ENCODE assay signal across 16 cellular contexts in the genomic region with DNA sequence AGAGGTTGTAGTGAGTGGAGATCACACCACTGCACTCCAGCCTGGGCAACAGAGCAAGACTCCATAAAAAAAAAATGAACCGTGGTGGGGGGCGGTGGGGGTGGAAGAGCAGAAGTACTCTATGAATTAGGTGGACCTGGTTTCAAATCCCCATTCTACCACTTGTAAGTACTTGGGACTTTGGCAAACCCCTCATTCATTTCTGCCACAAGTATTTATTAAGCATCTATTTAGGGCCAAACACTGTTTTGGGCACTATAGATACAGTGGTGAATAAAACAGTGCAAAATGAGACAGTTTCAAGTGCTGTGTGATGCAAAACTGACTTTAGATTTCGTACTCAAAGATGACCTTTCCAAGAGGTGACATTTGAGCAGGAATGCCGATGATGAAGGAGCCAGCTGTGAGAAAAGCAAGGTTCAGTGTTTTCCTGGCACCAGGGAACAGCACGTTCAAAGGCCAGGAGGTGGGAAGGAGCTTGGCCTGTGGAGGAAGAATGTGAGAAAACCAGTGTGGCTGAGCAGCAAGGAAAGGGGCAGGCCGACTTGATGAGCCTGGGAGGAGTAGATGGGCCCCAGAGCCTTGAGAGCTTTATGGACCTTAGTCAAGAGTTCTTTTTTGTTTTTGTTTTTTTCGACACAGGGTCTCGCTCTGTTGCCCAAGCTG. TPM values are rescaled to one million over a fixed set of nuclear protein-coding genes. Genes with fewer than 3 reads are reported as not detected.
A peak's percentile ranks its signal among the peaks of the same experiment; 100 is the strongest.
DNase-seq lines count a peak whose midpoint lies in the region; ATAC-seq, FAIRE-seq and TF ChIP-seq lines count a peak whose summit lies in the region.
"Had no signal": no experiment of that assay in that cellular context is flagged by ENCODE, and none has a peak within 500 bp of the region (broad histone marks: within the 10 kb centered on the region; RNA-seq: fewer than 3 reads in every experiment).

No MANE protein-coding gene starts in this region.

- peaks cover 0 to 6% (median 0%) of the 10 kb centered on the region in 3 donors for H3K36me3 Mint-ChIP-seq in CD8-positive, alpha-beta memory T cell
- H3K36me3 Mint-ChIP-seq in activated CD8-positive, alpha-beta memory T cell treated with anti-CD3 and anti-CD28 coated beads, Interleukin-2, amount 10 ng/mL, durations not matched to agents 7 days and 5 days = peaks cover under 1% of the 10 kb centered on the region

- FAIRE-seq in GM12891 (lab: Jason Lieb, UNC) (peak; percentile 66), GM12878 (lab: Jason Lieb, UNC) (peak; percentile 41)
- FAIRE-seq: kidney, RCC 7860 had no signal

- H3K4me1 ChIP-seq in CD8-positive, alpha-beta memory T cell (ENCODE audit: insufficient read depth, low read length) = peaks cover 23% of the 10 kb centered on the region
- H3K4me1 ChIP-seq in GM12878 (ENCODE audit: control insufficient read depth, insufficient read depth, low read length) (peaks cover 25% of the 10 kb centered on the region), neuronal stem cell (ENCODE audit: control insufficient read depth in 2 of 2, insufficient read depth in 1 of 2, low read depth in 1 of 2, low read length in 2 of 2) (peaks cover 7 to 11% of the 10 kb centered on the region in 2 donors)

- H2BK12ac ChIP-seq in neuronal stem cell (ENCODE audit: low read length) = no peak overlapping the region

- no peak for ATAC-seq in GM12878
- no peak for ATAC-seq in activated CD8-positive, alpha-beta memory T cell treated with anti-CD3 and anti-CD28 coated beads, Interleukin-2, amount 10 ng/mL, durations not matched to agents 7 days and 5 days

- H2BK5ac ChIP-seq in neuronal stem cell (ENCODE audit: low read length) = no peak overlapping the region

- no peak overlapping the region for H3K4me3 ChIP-seq in CD8-positive, alpha-beta memory T cell (ENCODE audit: low read length)
- no peak overlapping the region for H3K4me3 ChIP-seq in GM12878
- H3K4me3 ChIP-seq in neuronal stem cell (ENCODE audit: low read length in 2 of 2) = no peak overlapping the region

- H3K4me2 ChIP-seq in GM12878 (ENCODE audit: control insufficient read depth, insufficient read depth) = peak overlapping the region; percentile 51
- H3K4me2 ChIP-seq in neuronal stem cell (ENCODE audit: insufficient read depth, low read length, poor library complexity, severe bottlenecking) = no peak overlapping the region

- H2BK15ac ChIP-seq in neuronal stem cell (ENCODE audit: low read length) = no peak overlapping the region

- CTCF ChIA-PET in CD8-positive, alpha-beta memory T cell (lab: Charles Lee) = interaction anchor here (0.8 to 4.8 kb wide), 6 partner anchors 22 to 88 kb away, joined by 3 to 38 read pairs (median 4); a partner anchor contains a TSS
- CTCF ChIA-PET in GM12878 (lab: Yijun Ruan, JAX) = interaction anchor here (0.9 to 3.2 kb wide), 7 partner anchors 15 to 121 kb away, joined by 3 to 15 read pairs (median 4); a partner anchor contains a TSS
- CTCF ChIA-PET in activated CD8-positive, alpha-beta memory T cell treated with anti-CD3 and anti-CD28 coated beads, Interleukin-2, amount 10 ng/mL, durations not matched to agents 7 days and 5 days (lab: Charles Lee) = interaction anchor here (0.8 to 2.7 kb wide), 7 partner anchors 12 to 120 kb away, joined by 3 to 19 read pairs (median 5); a partner anchor contains a TSS

- TF ChIP-seq POLR2A in GM12891 (IDR thresholded peaks at IDR 0.05; ENCODE audit: low read depth, low read length) (no peak), GM12878 (IDR thresholded peaks at IDR 0.05; ENCODE audit: low read depth, low read length) (no peak)

- peak overlapping the region; percentile 28 for H2AK5ac ChIP-seq in neuronal stem cell (ENCODE audit: low read depth, low read length)

- H2AFZ ChIP-seq in GM12878 (ENCODE audit: control insufficient read depth, low read depth, low read length) (peak overlapping the region; percentile 68), neuronal stem cell (ENCODE audit: low read length) (no peak overlapping the region)

- TF ChIP-seq CTCF in GM12878 (IDR thresholded peaks at IDR 0.05 in 2 of 3, conservative IDR thresholded peaks at IDR 0.05 in 1 of 3; ENCODE audit: control insufficient read depth in 2 of 3, extremely low read depth in 1 of 3, insufficient read depth in 1 of 3, low read depth in 3 of 3, low read length in 3 of 3) = no peak

- no peak overlapping the region for H3K23ac ChIP-seq in neuronal stem cell (ENCODE audit: low read depth, low read length, poor library complexity)

- in situ Hi-C loops in GM12878 (cut with MboI) = no loop called here

- H3K18ac ChIP-seq in neuronal stem cell (ENCODE audit: low read length) = no peak overlapping the region

- no peaks in the 10 kb centered on the region for H3K27me3 ChIP-seq in CD8-positive, alpha-beta memory T cell (ENCODE audit: insufficient read depth, low read length, poor library complexity, severe bottlenecking)
- H3K27me3 ChIP-seq in GM12878 (replicated peaks in 1 of 2; ENCODE audit: control insufficient read depth in 2 of 2, insufficient read depth in 2 of 2, low read length in 1 of 2) (no peaks in the 10 kb centered on the region), neuronal stem cell (ENCODE audit: control insufficient read depth in 3 of 3, insufficient read depth in 3 of 3, low read depth in 1 of 3, low read length in 3 of 3) (peaks cover 0 to 2% (median 0%) of the 10 kb centered on the region in 3 experiments)
- H3K27me3 ChIP-seq: sigmoid colon had no signal

- H3K79me1 ChIP-seq in neuronal stem cell (ENCODE audit: low read depth, low read length) = peaks cover 1% of the 10 kb centered on the region

- H4K91ac ChIP-seq in neuronal stem cell (ENCODE audit: low read depth, low read length, poor library complexity) = no peak overlapping the region

- no peaks in the 10 kb centered on the region for H3K27me3 Mint-ChIP-seq in CD8-positive, alpha-beta memory T cell
- H3K27me3 Mint-ChIP-seq in activated CD8-positive, alpha-beta memory T cell treated with anti-CD3 and anti-CD28 coated beads, Interleukin-2, amount 10 ng/mL, durations not matched to agents 7 days and 5 days = no peaks in the 10 kb centered on the region

- intact Hi-C loops in GM12878 (cut with micrococcal nuclease; ENCODE audit: unreplicated experiment) = no loop called here

- no peak for TF ChIP-seq EP300 in GM12878 (IDR thresholded peaks at IDR 0.05; ENCODE audit: borderline replicate concordance in 1 of 2, control insufficient read depth in 1 of 2, low read depth in 2 of 2, low read length in 2 of 2)

- POLR2A ChIA-PET in CD8-positive, alpha-beta memory T cell (lab: Charles Lee) = interaction anchor here (1.1 to 3.9 kb wide), 3 partner anchors 13 to 69 kb away, joined by 5 to 22 read pairs (median 12); a partner anchor contains a TSS
- POLR2A ChIA-PET in GM12878 (lab: Charles Lee) = interaction anchor here (0.7 to 8.1 kb wide), 7 partner anchors 10 to 67 kb away, joined by 3 to 78 read pairs (median 22); a partner anchor contains a TSS

- peak overlapping the region in 6 of 7 donors; percentile 74 to 92 (median 84) for H3K4me3 Mint-ChIP-seq in CD8-positive, alpha-beta memory T cell
- H3K4me3 Mint-ChIP-seq in activated CD8-positive, alpha-beta memory T cell treated with anti-CD3 and anti-CD28 coated beads, Interleukin-2, amount 10 ng/mL, durations not matched to agents 7 days and 5 days = no peak overlapping the region

- no peaks in the 10 kb centered on the region for H3K36me3 ChIP-seq in CD8-positive, alpha-beta memory T cell (ENCODE audit: insufficient read depth, low read length)
- H3K36me3 ChIP-seq in GM12878 (ENCODE audit: control insufficient read depth in 2 of 2, insufficient read depth in 2 of 2, low read length in 1 of 2) (no peaks in the 10 kb centered on the region), neuronal stem cell (replicated peaks in 1 of 2; ENCODE audit: control insufficient read depth in 2 of 2, insufficient read depth in 2 of 2, low read length in 2 of 2) (peaks cover 0 to 3% of the 10 kb centered on the region in 2 donors)
- H3K36me3 ChIP-seq: sigmoid colon, thoracic aorta had no signal

- peaks cover 7 to 29% (median 21%) of the 10 kb centered on the region in 3 donors for H3K4me1 Mint-ChIP-seq in CD8-positive, alpha-beta memory T cell
- peaks cover 22% of the 10 kb centered on the region for H3K4me1 Mint-ChIP-seq in activated CD8-positive, alpha-beta memory T cell treated with anti-CD3 and anti-CD28 coated beads, Interleukin-2, amount 10 ng/mL, durations not matched to agents 7 days and 5 days

- DNase-seq in CD8-positive, alpha-beta memory T cell = no peak
- DNase-seq in GM12891 (ENCODE audit: insufficient read length, low spot score) (no peak), GM12878 (ENCODE audit: low read depth, low spot score) (no peak), neuronal stem cell (ENCODE audit: low spot score) (no peak), NCI-H82 (lab: John Stamatoyannopoulos, UW) (no peak), D341Med (ENCODE audit: low spot score) (no peak)
- no peak for DNase-seq in activated CD8-positive, alpha-beta memory T cell treated with anti-CD3 and anti-CD28 coated beads, Interleukin-2, amount 10 ng/mL, durations not matched to agents 7 days and 5 days
- DNase-seq: DMS79 treated with DMSO at 0.1 percent for 48 hours; IMR-90; kidney; NCI-H748 treated with DMSO at 0.1 percent for 48 hours; sigmoid colon; stimulated activated CD4-positive, alpha-beta T cell treated with anti-CD3 and anti-CD28 coated beads, Interleukin-2, amount 100 ng/mL, for 48 hours had no signal

- no peaks in the 10 kb centered on the region for H3K9me3 Mint-ChIP-seq in CD8-positive, alpha-beta memory T cell
- H3K9me3 Mint-ChIP-seq in activated CD8-positive, alpha-beta memory T cell treated with anti-CD3 and anti-CD28 coated beads, Interleukin-2, amount 10 ng/mL, durations not matched to agents 7 days and 5 days (ENCODE audit: low read depth) = no peaks in the 10 kb centered on the region

- TF ChIP-seq RAD21 in GM12878 (IDR thresholded peaks at IDR 0.05; ENCODE audit: insufficient read depth, low read depth, low read length) = no peak

- BruUV-seq in GM12878 (replicated peaks; lab: Mats Ljungman, UMichigan) = no TSS peak

- H4K20me1 ChIP-seq in GM12878 (ENCODE audit: control insufficient read depth, insufficient read depth) = no peaks in the 10 kb centered on the region

- peak overlapping the region in 5 of 8 donors; percentile 11 to 87 (median 73) for H3K27ac Mint-ChIP-seq in CD8-positive, alpha-beta memory T cell
- H3K27ac Mint-ChIP-seq in activated CD8-positive, alpha-beta memory T cell treated with anti-CD3 and anti-CD28 coated beads, Interleukin-2, amount 10 ng/mL, durations not matched to agents 7 days and 5 days = no peak overlapping the region

- no peak overlapping the region for H2BK120ac ChIP-seq in neuronal stem cell (ENCODE audit: low read depth, low read length)

- H3K4ac ChIP-seq in neuronal stem cell (ENCODE audit: low read length) = no peak overlapping the region

- SMC1A ChIA-PET in GM12878 (lab: Charles Lee; ENCODE audit: uncharacterized antibody, unreplicated experiment) = interaction anchor here (1.1 to 4.1 kb wide), 5 partner anchors 14 to 89 kb away, joined by 3 to 35 read pairs (median 10); a partner anchor contains a TSS

- WGBS in GM12878 (ENCODE audit: insufficient coverage, insufficient replicate concordance, low lambda C conversion rate, missing lambda C conversion rate) = 28% methylated on average over 8 of the region's 8 CpGs
- WGBS in neuronal stem cell (ENCODE audit: extremely low coverage in 2 of 2, insufficient read length in 2 of 2, insufficient replicate concordance in 1 of 2), 2 donors = no CpG with 5 or more reads among the region's 8 CpGs

- H3K9me3 ChIP-seq in CD8-positive, alpha-beta memory T cell (ENCODE audit: low read length) = no peaks in the 10 kb centered on the region
- no peaks in the 10 kb centered on the region for H3K9me3 ChIP-seq in GM12878 (replicated peaks; ENCODE audit: control insufficient read depth, insufficient read depth, low read length)
- H3K9me3 ChIP-seq in neuronal stem cell (replicated peaks in 1 of 2; ENCODE audit: control insufficient read depth in 2 of 2, insufficient read depth in 1 of 2, low read depth in 1 of 2, low read length in 2 of 2) = no peaks in the 10 kb centered on the region
- H3K9me3 ChIP-seq: sigmoid colon, thoracic aorta had no signal

- no peak overlapping the region for H4K8ac ChIP-seq in neuronal stem cell (ENCODE audit: low read depth, low read length)

- RAD21 ChIA-PET in GM12878 (lab: Charles Lee; ENCODE audit: unreplicated experiment) = interaction anchor here (1.0 to 5.4 kb wide), 7 partner anchors 15 to 78 kb away, joined by 3 to 53 read pairs (median 4); a partner anchor contains a TSS

- no peak overlapping the region for H3K14ac ChIP-seq in neuronal stem cell (ENCODE audit: low read length)

- no peak overlapping the region for H3K27ac ChIP-seq in CD8-positive, alpha-beta memory T cell (ENCODE audit: low read depth, low read length)
- H3K27ac ChIP-seq in GM12878 (ENCODE audit: control insufficient read depth, insufficient read depth) (no peak overlapping the region; the same call in 1 of the 2 replicates), neuronal stem cell (replicated peaks; ENCODE audit: low read length) (no peak overlapping the region)

- no peak overlapping the region; the same call in 1 of the 2 replicates for H3K9ac ChIP-seq in GM12878 (ENCODE audit: control insufficient read depth, insufficient read depth, low read length)
- H3K9ac ChIP-seq in neuronal stem cell (ENCODE audit: low read depth, low read length, poor library complexity) = no peak overlapping the region

- peaks cover 7% of the 10 kb centered on the region for H3K79me2 ChIP-seq in GM12878 (ENCODE audit: control insufficient read depth, insufficient read depth, low read length)

RNA-seq across cellular contexts. Expression of a gene that starts 1.4 kb away (rescaled TPM):
- 10 to 100 TPM; 49.6 to 57.9 TPM for total RNA-seq in CD8-positive, alpha-beta memory T cell
- 152 TPM for polyA plus RNA-seq in CD8-positive, alpha-beta memory T cell
- polyA plus RNA-seq in GM12891 (2012; ENCODE audit: low read depth, missing spikeins) = 49.6 TPM
- total RNA-seq in GM12878 (2013; cell fraction: nucleolus; rRNA removed) = 35.2 and 57.3 TPM in 2 replicates
- total RNA-seq in GM12878 (2014; rRNA removed) = 20.0 and 30.5 TPM in 2 replicates
- 10.6 and 12.0 TPM in 2 replicates for total RNA-seq in GM12878 (2014; rRNA removed; fragmentation: Illumina TruSeq; extraction: Trizol)
- 42.5 and 45.0 TPM in 2 replicates for total RNA-seq in GM12878 (2021)
- 7.9 TPM for polyA plus RNA-seq in GM12878 (2011; ENCODE audit: low read depth)
- 10.8 and 25.0 TPM in 2 replicates for polyA plus RNA-seq in GM12878 (2011; rRNA removed)
- 93.1 and 93.6 TPM in 2 replicates for polyA plus RNA-seq in GM12878 (2011; cell fraction: cytosol; rRNA removed)
- 59.5 and 70.8 TPM in 2 replicates for polyA plus RNA-seq in GM12878 (2011; cell fraction: nucleus; rRNA removed)
- polyA plus RNA-seq in GM12878 (2012) = 43.8 and 59.2 TPM in 2 replicates
- 2.0 and 11.2 TPM in 2 replicates for polyA plus RNA-seq in GM12878 (2014; fragmentation: Illumina TruSeq; extraction: Trizol)
- polyA plus RNA-seq in GM12878 (2014; fragmentation: Nextera tagmentation; extraction: Ambion mirVana) = 1 to 10 TPM; 1.6 to 7.0 TPM
- polyA plus RNA-seq in GM12878 (2014; rRNA removed) = 90.7 and 93.8 TPM in 2 replicates
- polyA plus RNA-seq in GM12878 (2016; fragmentation: Nextera tagmentation; extraction: Ambion mirVana) = 10 to 100 TPM; 58.9 to 64.3 TPM
- 3.1 and 14.1 TPM in 2 replicates for polyA minus RNA-seq in GM12878 (2011; rRNA and poly(A)+ RNA removed)
- polyA minus RNA-seq in GM12878 (2011; cell fraction: cytosol; rRNA and poly(A)+ RNA removed) = 11.1 and 11.8 TPM in 2 replicates
- 8.7 and 14.6 TPM in 2 replicates for polyA minus RNA-seq in GM12878 (2011; cell fraction: nucleus; rRNA and poly(A)+ RNA removed)
- polyA plus RNA-seq in neuronal stem cell (2013, experiment 1 of 2) = 76.5 TPM
- polyA plus RNA-seq in neuronal stem cell (2013, experiment 2 of 2) = 73.2 TPM
- total RNA-seq in activated CD8-positive, alpha-beta memory T cell treated with anti-CD3 and anti-CD28 coated beads, Interleukin-2, amount 10 ng/mL, durations not matched to agents 7 days and 5 days = 10 to 100 TPM; 32.8 to 41.9 TPM

RNA-seq across cellular contexts. Expression of a gene that starts 12.4 kb away (rescaled TPM):
- total RNA-seq in CD8-positive, alpha-beta memory T cell = 100 to 1,000 TPM; 160 to 171 TPM
- 210 TPM for polyA plus RNA-seq in CD8-positive, alpha-beta memory T cell
- polyA plus RNA-seq in GM12891 (2012; ENCODE audit: low read depth, missing spikeins) = 94.7 TPM
- 36.0 and 38.7 TPM in 2 replicates for total RNA-seq in GM12878 (2013; cell fraction: nucleolus; rRNA removed)
- 135 and 139 TPM in 2 replicates for total RNA-seq in GM12878 (2014; rRNA removed)
- 67.2 and 67.6 TPM in 2 replicates for total RNA-seq in GM12878 (2014; rRNA removed; fragmentation: Illumina TruSeq; extraction: Trizol)
- 128 and 129 TPM in 2 replicates for total RNA-seq in GM12878 (2021)
- 103 TPM for polyA plus RNA-seq in GM12878 (2011; ENCODE audit: low read depth)
- 77.2 and 144 TPM in 2 replicates for polyA plus RNA-seq in GM12878 (2011; rRNA removed)
- polyA plus RNA-seq in GM12878 (2011; cell fraction: cytosol; rRNA removed) = 217 and 298 TPM in 2 replicates
- polyA plus RNA-seq in GM12878 (2011; cell fraction: nucleus; rRNA removed) = 166 and 189 TPM in 2 replicates
- polyA plus RNA-seq in GM12878 (2012) = 118 and 132 TPM in 2 replicates
- 20.7 and 47.5 TPM in 2 replicates for polyA plus RNA-seq in GM12878 (2014; fragmentation: Illumina TruSeq; extraction: Trizol)
- 10 to 100 TPM; 12.6 to 29.7 TPM for polyA plus RNA-seq in GM12878 (2014; fragmentation: Nextera tagmentation; extraction: Ambion mirVana)
- polyA plus RNA-seq in GM12878 (2014; rRNA removed) = 164 and 168 TPM in 2 replicates
- 100 to 1,000 TPM; 103 to 105 TPM for polyA plus RNA-seq in GM12878 (2016; fragmentation: Nextera tagmentation; extraction: Ambion mirVana)
- polyA minus RNA-seq in GM12878 (2011; rRNA and poly(A)+ RNA removed) = 109 and 173 TPM in 2 replicates
- polyA minus RNA-seq in GM12878 (2011; cell fraction: cytosol; rRNA and poly(A)+ RNA removed) = 53.0 and 57.6 TPM in 2 replicates
- polyA minus RNA-seq in GM12878 (2011; cell fraction: nucleus; rRNA and poly(A)+ RNA removed) = 30.3 and 38.4 TPM in 2 replicates
- polyA plus RNA-seq in neuronal stem cell (2013, experiment 1 of 2) = 39.8 TPM
- 38.5 TPM for polyA plus RNA-seq in neuronal stem cell (2013, experiment 2 of 2)
- 100 to 1,000 TPM; 168 to 178 TPM for total RNA-seq in activated CD8-positive, alpha-beta memory T cell treated with anti-CD3 and anti-CD28 coated beads, Interleukin-2, amount 10 ng/mL, durations not matched to agents 7 days and 5 days

RNA-seq across cellular contexts. Expression of a gene that starts 15.3 kb away (rescaled TPM):
- under 1 TPM; 0.28 to 0.33 TPM for total RNA-seq in CD8-positive, alpha-beta memory T cell
- polyA plus RNA-seq in CD8-positive, alpha-beta memory T cell = 0.36 TPM
- 0.12 TPM for polyA plus RNA-seq in GM12891 (2012; ENCODE audit: low read depth, missing spikeins)
- 5.1 and 6.4 TPM in 2 replicates for total RNA-seq in GM12878 (2013; cell fraction: nucleolus; rRNA removed)
- not detected in 2 replicates for total RNA-seq in GM12878 (2014; rRNA removed)
- 0.13 and 0.18 TPM in 2 replicates for total RNA-seq in GM12878 (2014; rRNA removed; fragmentation: Illumina TruSeq; extraction: Trizol)
- 0.41 and 0.69 TPM in 2 replicates for total RNA-seq in GM12878 (2021)
- 0.30 TPM for polyA plus RNA-seq in GM12878 (2011; ENCODE audit: low read depth)
- polyA plus RNA-seq in GM12878 (2011; rRNA removed) = 0.27 and 0.55 TPM in 2 replicates
- 0.04 and 0.12 TPM in 2 replicates for polyA plus RNA-seq in GM12878 (2011; cell fraction: cytosol; rRNA removed)
- 0.79 and 0.94 TPM in 2 replicates for polyA plus RNA-seq in GM12878 (2011; cell fraction: nucleus; rRNA removed)
- polyA plus RNA-seq in GM12878 (2012) = 0.51 and 0.84 TPM in 2 replicates
- polyA plus RNA-seq in GM12878 (2014; fragmentation: Illumina TruSeq; extraction: Trizol) = 0.04 and 0.44 TPM in 2 replicates
- under 1 TPM; 0.05 to 0.06 TPM for polyA plus RNA-seq in GM12878 (2014; fragmentation: Nextera tagmentation; extraction: Ambion mirVana)
- 0.15 and 0.19 TPM in 2 replicates for polyA plus RNA-seq in GM12878 (2014; rRNA removed)
- under 1 TPM in 1 of 2 experiments, not detected in 1; 0.15 TPM for polyA plus RNA-seq in GM12878 (2016; fragmentation: Nextera tagmentation; extraction: Ambion mirVana)
- polyA minus RNA-seq in GM12878 (2011; rRNA and poly(A)+ RNA removed) = not detected in 2 replicates
- polyA minus RNA-seq in GM12878 (2011; cell fraction: cytosol; rRNA and poly(A)+ RNA removed) = not detected in 2 replicates
- 0.29 TPM in 1 of 2 replicates, not detected in the other for polyA minus RNA-seq in GM12878 (2011; cell fraction: nucleus; rRNA and poly(A)+ RNA removed)
- polyA plus RNA-seq in neuronal stem cell (2013, experiment 1 of 2) = 0.01 TPM
- polyA plus RNA-seq in neuronal stem cell (2013, experiment 2 of 2) = 0.04 TPM
- total RNA-seq in activated CD8-positive, alpha-beta memory T cell treated with anti-CD3 and anti-CD28 coated beads, Interleukin-2, amount 10 ng/mL, durations not matched to agents 7 days and 5 days = 1 to 10 TPM in 1 of 2 experiments, under 1 TPM in 1; 0.96 to 3.4 TPM
- total RNA-seq: IMR-90 had no signal
- polyA plus RNA-seq: BJ, IMR-90 had no signal

RNA-seq across cellular contexts. Expression of a gene that starts 17.9 kb away (rescaled TPM):
- total RNA-seq in CD8-positive, alpha-beta memory T cell = not detected
- 0.87 TPM for polyA plus RNA-seq in CD8-positive, alpha-beta memory T cell
- not detected for polyA plus RNA-seq in GM12891 (2012; ENCODE audit: low read depth, missing spikeins)
- not detected in 2 replicates for total RNA-seq in GM12878 (2013; cell fraction: nucleolus; rRNA removed)
- total RNA-seq in GM12878 (2014; rRNA removed) (not detected in 2 replicates), GM12878 (2014; rRNA removed; fragmentation: Illumina TruSeq; extraction: Trizol) (not detected in 2 replicates), GM12878 (2021) (not detected in 2 replicates)
- polyA plus RNA-seq in GM12878 (2011; ENCODE audit: low read depth) = not detected
- polyA plus RNA-seq in GM12878 (2011; rRNA removed) (not detected in 2 replicates), GM12878 (2014; fragmentation: Illumina TruSeq; extraction: Trizol) (not detected in 2 replicates), GM12878 (2014; fragmentation: Nextera tagmentation; extraction: Ambion mirVana) (not detected), GM12878 (2014; rRNA removed) (not detected in 2 replicates), GM12878 (2016; fragmentation: Nextera tagmentation; extraction: Ambion mirVana) (not detected)
- polyA plus RNA-seq in GM12878 (2011; cell fraction: cytosol; rRNA removed) = not detected in 2 replicates
- polyA plus RNA-seq in GM12878 (2011; cell fraction: nucleus; rRNA removed) = not detected in 2 replicates
- polyA plus RNA-seq in GM12878 (2012) = 0.18 and 0.20 TPM in 2 replicates
- not detected in 2 replicates for polyA minus RNA-seq in GM12878 (2011; rRNA and poly(A)+ RNA removed)
- polyA minus RNA-seq in GM12878 (2011; cell fraction: cytosol; rRNA and poly(A)+ RNA removed) = not detected in 2 replicates
- not detected in 2 replicates for polyA minus RNA-seq in GM12878 (2011; cell fraction: nucleus; rRNA and poly(A)+ RNA removed)
- not detected for polyA plus RNA-seq in neuronal stem cell (2013, experiment 1 of 2)
- not detected for polyA plus RNA-seq in neuronal stem cell (2013, experiment 2 of 2)
- total RNA-seq in activated CD8-positive, alpha-beta memory T cell treated with anti-CD3 and anti-CD28 coated beads, Interleukin-2, amount 10 ng/mL, durations not matched to agents 7 days and 5 days = not detected
- total RNA-seq: IMR-90, kidney, sigmoid colon, thoracic aorta had no signal
- polyA plus RNA-seq: BJ, IMR-90, sigmoid colon had no signal

RNA-seq across cellular contexts. Expression of a gene that starts 27.2 kb away (rescaled TPM):
- total RNA-seq in CD8-positive, alpha-beta memory T cell = 10 to 100 TPM; 90.3 to 92.8 TPM
- 12.2 TPM for polyA plus RNA-seq in CD8-positive, alpha-beta memory T cell
- polyA plus RNA-seq in GM12891 (2012; ENCODE audit: low read depth, missing spikeins) = 25.2 TPM
- 27.7 and 31.4 TPM in 2 replicates for total RNA-seq in GM12878 (2013; cell fraction: nucleolus; rRNA removed)
- total RNA-seq in GM12878 (2014; rRNA removed) = 21.3 and 24.6 TPM in 2 replicates
- 6.3 and 7.4 TPM in 2 replicates for total RNA-seq in GM12878 (2014; rRNA removed; fragmentation: Illumina TruSeq; extraction: Trizol)
- 28.5 and 30.6 TPM in 2 replicates for total RNA-seq in GM12878 (2021)
- 6.5 TPM for polyA plus RNA-seq in GM12878 (2011; ENCODE audit: low read depth)
- polyA plus RNA-seq in GM12878 (2011; rRNA removed) = 8.0 and 26.4 TPM in 2 replicates
- polyA plus RNA-seq in GM12878 (2011; cell fraction: cytosol; rRNA removed) = 36.3 and 58.1 TPM in 2 replicates
- 85.0 and 107 TPM in 2 replicates for polyA plus RNA-seq in GM12878 (2011; cell fraction: nucleus; rRNA removed)
- polyA plus RNA-seq in GM12878 (2012) = 26.2 and 37.8 TPM in 2 replicates
- 2.5 and 7.0 TPM in 2 replicates for polyA plus RNA-seq in GM12878 (2014; fragmentation: Illumina TruSeq; extraction: Trizol)
- 1 to 10 TPM in 1 of 2 experiments, under 1 TPM in 1; 0.24 to 1.9 TPM for polyA plus RNA-seq in GM12878 (2014; fragmentation: Nextera tagmentation; extraction: Ambion mirVana)
- 21.7 and 26.9 TPM in 2 replicates for polyA plus RNA-seq in GM12878 (2014; rRNA removed)
- 10 to 100 TPM; 23.6 to 25.1 TPM for polyA plus RNA-seq in GM12878 (2016; fragmentation: Nextera tagmentation; extraction: Ambion mirVana)
- 25.8 and 31.5 TPM in 2 replicates for polyA minus RNA-seq in GM12878 (2011; rRNA and poly(A)+ RNA removed)
- polyA minus RNA-seq in GM12878 (2011; cell fraction: cytosol; rRNA and poly(A)+ RNA removed) = 16.2 and 16.5 TPM in 2 replicates
- 31.6 and 47.2 TPM in 2 replicates for polyA minus RNA-seq in GM12878 (2011; cell fraction: nucleus; rRNA and poly(A)+ RNA removed)
- polyA plus RNA-seq in neuronal stem cell (2013, experiment 1 of 2) = 42.6 TPM
- 44.9 TPM for polyA plus RNA-seq in neuronal stem cell (2013, experiment 2 of 2)
- total RNA-seq in activated CD8-positive, alpha-beta memory T cell treated with anti-CD3 and anti-CD28 coated beads, Interleukin-2, amount 10 ng/mL, durations not matched to agents 7 days and 5 days = 10 to 100 TPM; 61.0 to 62.6 TPM
